11 cellular contexts compared by ENCODE assay signal in genomic region chr9:89527084-89527483, GRCh38. TPM values are rescaled to one million over a fixed set of nuclear protein-coding genes. Genes with fewer than 3 reads are reported as not detected.
DNase-seq lines count a peak whose midpoint lies in the region; ATAC-seq lines count a peak whose summit lies in the region.
"Had no signal": no experiment of that assay in that cellular context is flagged by ENCODE, and none has a peak within 500 bp of the region (broad histone marks: within the 10 kb centered on the region; RNA-seq: fewer than 3 reads in every experiment).

No MANE protein-coding gene starts in this region.

- peaks cover 45 to 88% (median 62%) of the 10 kb centered on the region in 10 experiments for H3K4me1 ChIP-seq in BLaER1 treated with 17β-estradiol and CSF1 and Interleukin-3, amounts not matched to agents 10 nM and 100 nM

- peaks cover 8 to 41% (median 35%) of the 10 kb centered on the region in 11 experiments; a peak in 21 of 22 replicates for H3K9me3 ChIP-seq in BLaER1 treated with 17β-estradiol and CSF1 and Interleukin-3, amounts not matched to agents 10 nM and 100 nM (replicated peaks in 1 of 11)
- H3K9me3 ChIP-seq: Caco-2 had no signal

- DNase-seq in HT-29 (ENCODE audit: low spot score) (peak; percentile 59), UCSD-AML1 (lab: John Stamatoyannopoulos, UW; ENCODE audit: unreplicated experiment) (peak; percentile 69), kidney tubule cell (ENCODE audit: low spot score) (peak; percentile 75), SHP77 (lab: John Stamatoyannopoulos, UW) (no peak), NCI-H446 (lab: John Stamatoyannopoulos, UW) (no peak)
- DNase-seq: Caco-2, NCI-H510A had no signal

- no peak overlapping the region for H3K9ac ChIP-seq in BLaER1 treated with 17β-estradiol and CSF1 and Interleukin-3, amounts not matched to agents 10 nM and 100 nM

- H4K20me1 ChIP-seq in BLaER1 treated with 17β-estradiol and CSF1 and Interleukin-3, amounts not matched to agents 10 nM and 100 nM = no peaks in the 10 kb centered on the region

- H3K27ac ChIP-seq in BLaER1 treated with 17β-estradiol and CSF1 and Interleukin-3, amounts not matched to agents 10 nM and 100 nM = peak overlapping the region in 4 of 11 experiments; percentile 11 to 78 (median 59); a peak in 7 of 22 replicates

- H3K4me3 ChIP-seq in BLaER1 treated with 17β-estradiol and CSF1 and Interleukin-3, amounts not matched to agents 10 nM and 100 nM = no peak overlapping the region; a peak in 1 of 20 replicates
- H3K4me3 ChIP-seq: K562 had no signal

- 0 out of 22 replicates have a peak, but pooled peaks cover 0 to 5% (median 0%) of the 10 kb centered on the region in 11 experiments for H3K27me3 ChIP-seq in BLaER1 treated with 17β-estradiol and CSF1 and Interleukin-3, amounts not matched to agents 10 nM and 100 nM

- peak overlapping the region in 10 of 11 experiments; percentile 1 to 88 (median 84); a peak in 17 of 22 replicates for H3K4me2 ChIP-seq in BLaER1 treated with 17β-estradiol and CSF1 and Interleukin-3, amounts not matched to agents 10 nM and 100 nM

- no peaks in the 10 kb centered on the region for H3K36me3 ChIP-seq in BLaER1 treated with 17β-estradiol and CSF1 and Interleukin-3, amounts not matched to agents 10 nM and 100 nM

- ATAC-seq in activated CD4-positive, CD25-positive, alpha-beta regulatory T cell treated with anti-CD3 and anti-CD28 coated beads, Interleukin-2, amount 50 U/mL, for 24 hours = no peak
- no peak for ATAC-seq in HG03175 (IDR thresholded peaks at IDR 0.05; ENCODE audit: unreplicated experiment)
- ATAC-seq: K562 had no signal

RNA-seq across cellular contexts. Expression of gene SEMA4D, which starts 29.2 kb away (rescaled TPM):
- 13.2 and 18.5 TPM in 2 replicates for total RNA-seq in HT-29 (2014; rRNA removed; shearing (Covaris generic))

Comparison
In these comparisons a context has a peak if more than half of its experiments do, and no peak if none do; other contexts are left out.
1. DNase-seq: peak in HT-29 (single experiment), UCSD-AML1 (single experiment) and kidney tubule cell (single experiment); none in SHP77 (0 of 2) and NCI-H446 (0 of 2).